In genomic region chr2:173962583-173963110, GRCh38 we compare ENCODE assay signal across 8 cellular contexts. TPM values are rescaled to one million over a fixed set of nuclear protein-coding genes. Genes with fewer than 3 reads are reported as not detected.
DNase-seq lines count a peak whose midpoint lies in the region; ATAC-seq and TF ChIP-seq lines count a peak whose summit lies in the region.

No MANE protein-coding gene starts in this region.

- H3K36me3 Mint-ChIP-seq in activated naive CD4-positive, alpha-beta T cell treated with anti-CD3 and anti-CD28 coated beads, Interleukin-2, amount 50 U/mL, for 72 hours, result peaks cover 47 to 50% of the 10 kb centered on the region in 2 donors

- no peaks in the 10 kb centered on the region for H3K27me3 ChIP-seq in heart left ventricle
- no peaks in the 10 kb centered on the region for H3K27me3 ChIP-seq in tibial nerve

- intact Hi-C loops in heart left ventricle (cut with DNase I), result loop anchor here in 4 of 10 donors (5.0 to 10.0 kb wide), 4 partner anchors 35 to 372 kb away; partner anchors contain the start of gene SP9 (in 1 of the 4)
- intact Hi-C loops in cardiac septum (cut with DNase I), result no loop called here

- peak overlapping the region; percentile 98 to 100 for H3K27ac Mint-ChIP-seq in activated naive CD4-positive, alpha-beta T cell treated with anti-CD3 and anti-CD28 coated beads, Interleukin-2, amount 50 U/mL, for 72 hours

- peaks cover 0 to 11% (median 0%) of the 10 kb centered on the region in 12 donors for H3K9me3 ChIP-seq in heart left ventricle
- peaks cover 0 to 11% (median 0%) of the 10 kb centered on the region in 4 donors for H3K9me3 ChIP-seq in tibial nerve

- peaks cover 0 to 64% (median 36%) of the 10 kb centered on the region in 12 donors for H3K4me1 ChIP-seq in heart left ventricle
- H3K4me1 ChIP-seq in tibial nerve, result peaks cover 0 to 51% (median 31%) of the 10 kb centered on the region in 4 donors

- H3K4me3 ChIP-seq in heart left ventricle, result peak overlapping the region; percentile 72 to 100 (median 96)
- H3K4me3 ChIP-seq in tibial nerve, result peak overlapping the region; percentile 61 to 99 (median 96)

- H3K27ac ChIP-seq in heart left ventricle, result peak overlapping the region; percentile 97 to 100 (median 100)
- peak overlapping the region; percentile 97 to 100 (median 100) for H3K27ac ChIP-seq in tibial nerve

- TF ChIP-seq POLR2A in heart left ventricle (IDR thresholded peaks at IDR 0.05) (no peak), tibial nerve (IDR thresholded peaks at IDR 0.05) (no peak)

- H3K36me3 ChIP-seq in heart left ventricle (peaks cover 0 to 12% (median 0%) of the 10 kb centered on the region in 9 donors), tibial nerve (peaks cover 0 to 22% (median 0%) of the 10 kb centered on the region in 3 donors)

- no peak for ATAC-seq in heart left ventricle
- ATAC-seq in activated naive CD4-positive, alpha-beta T cell treated with anti-CD3 and anti-CD28 coated beads, Interleukin-2, amount 50 U/mL, for 72 hours, result no peak
- ATAC-seq in GM21515 (IDR thresholded peaks at IDR 0.05; ENCODE audit: unreplicated experiment), result no peak
- ATAC-seq in activated CD4-positive, CD25-positive, alpha-beta regulatory T cell treated with anti-CD3 and anti-CD28 coated beads, Interleukin-2, amount 50 U/mL, for 24 hours, result no peak

- no peak for TF ChIP-seq EP300 in tibial nerve (IDR thresholded peaks at IDR 0.05)

- WGBS in heart left ventricle, 4 donors, result 20 to 25% (median 23%) methylated on average over 4 of the region's 4 CpGs
- WGBS in tibial nerve, 2 donors, result 16 to 18% methylated on average over 4 of the region's 4 CpGs

- TF ChIP-seq CTCF in heart left ventricle (IDR thresholded peaks at IDR 0.05) (no peak), tibial nerve (IDR thresholded peaks at IDR 0.05) (no peak)

- DNase-seq in heart left ventricle, result no peak
- no peak for DNase-seq in cardiac septum (ENCODE audit: low spot score)
- no peak for DNase-seq in activated naive CD4-positive, alpha-beta T cell treated with anti-CD3 and anti-CD28 coated beads, Interleukin-2, amount 50 U/mL, for 72 hours (ENCODE audit: low spot score in 2 of 2)
- peak; percentile 17 for DNase-seq in kidney tubule cell (ENCODE audit: low spot score)
- DNase-seq in tibial nerve (ENCODE audit: low spot score in 2 of 2), result no peak
- no peak for DNase-seq in NCI-H69 (lab: John Stamatoyannopoulos, UW)

- H3K9me3 Mint-ChIP-seq in activated naive CD4-positive, alpha-beta T cell treated with anti-CD3 and anti-CD28 coated beads, Interleukin-2, amount 50 U/mL, for 72 hours, result no peaks in the 10 kb centered on the region

RNA-seq across cellular contexts. Expression of gene SP3, which starts 2.5 kb away (rescaled TPM):
- total RNA-seq in heart left ventricle (10 to 100 TPM; 32.2 to 61.5 (median 42.0) TPM), cardiac septum (45.4 TPM), tibial nerve (100 to 1,000 TPM in 3 of 4 donors, 10 to 100 TPM in 1; 72.5 to 152 (median 128) TPM)
- 10 to 100 TPM in 1 of 2 donors, 1 to 10 TPM in 1; 6.9 to 20.2 TPM for polyA plus RNA-seq in heart left ventricle
- 100 to 1,000 TPM in 1 of 2 donors, 10 to 100 TPM in 1; 79.1 to 161 TPM for total RNA-seq in activated naive CD4-positive, alpha-beta T cell treated with anti-CD3 and anti-CD28 coated beads, Interleukin-2, amount 50 U/mL, for 72 hours
